In the genomic region with DNA sequence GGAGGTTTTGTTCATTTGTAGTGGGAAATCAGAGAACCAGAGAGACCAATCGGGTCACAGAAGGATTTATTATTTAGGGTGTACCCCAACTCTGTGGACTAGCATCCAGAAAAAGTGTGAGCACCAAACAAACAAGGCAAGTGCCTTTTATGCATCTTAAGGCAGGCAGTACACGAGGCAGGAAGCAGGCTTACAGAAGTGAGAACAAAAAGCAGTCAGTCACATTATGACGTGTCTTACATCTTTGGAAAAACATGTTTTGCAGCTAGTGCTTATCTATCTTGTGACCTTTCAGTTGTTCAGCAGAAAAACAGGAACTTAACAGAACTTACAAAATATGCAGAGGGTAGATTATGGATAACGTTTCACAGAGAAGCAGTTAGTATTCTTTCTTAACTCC, we compare ENCODE assay signal across 13 cellular contexts.
A peak's percentile ranks its signal among the peaks of the same experiment; 100 is the strongest.
DNase-seq lines count a peak whose midpoint lies in the region; ATAC-seq and TF ChIP-seq lines count a peak whose summit lies in the region.
"Had no signal": no experiment of that assay in that cellular context is flagged by ENCODE, and none has a peak within 500 bp of the region (broad histone marks: within the 10 kb centered on the region; RNA-seq: fewer than 3 reads in every experiment).

No MANE protein-coding gene starts in this region.

- H3K4me3 ChIP-seq in CD8-positive, alpha-beta T cell (ENCODE audit: low read depth, low read length), result no peak overlapping the region
- no peak overlapping the region for H3K4me3 ChIP-seq in neural progenitor cell
- H3K4me3 ChIP-seq: thoracic aorta had no signal

- no peak overlapping the region for H2AFZ ChIP-seq in neural progenitor cell (replicated peaks)

- CTCF ChIA-PET in CD8-positive, alpha-beta T cell (lab: Charles Lee), result no interaction called here

- DNase-seq in CD8-positive, alpha-beta T cell, result peak in 4 of 7 experiments; percentile 6 to 61 (median 20)
- DNase-seq in KBM-7 (peak; percentile 89), neural progenitor cell (ENCODE audit: low spot score) (no peak), inferior parietal cortex (ENCODE audit: extremely low spot score) (no peak), LoVo (ENCODE audit: low spot score) (no peak), activated T-cell treated with anti-CD3 and anti-CD28 coated beads for 4 hours (no peak)
- DNase-seq: Caco-2, naive B cell, NCI-H510A had no signal

- no peak overlapping the region for H3K4me2 ChIP-seq in neural progenitor cell

- H3K27ac ChIP-seq in CD8-positive, alpha-beta T cell (ENCODE audit: low read depth, low read length), result peak overlapping the region; percentile 77
- no peak overlapping the region for H3K27ac ChIP-seq in neural progenitor cell
- H3K27ac ChIP-seq: thoracic aorta had no signal

- intact Hi-C loops in CD8-positive, alpha-beta T cell (cut with DNase I, micrococcal nuclease), result loop anchor here in 1 of 2 experiments (2.0 kb wide), 1 partner anchor 15 kb away; no protein-coding TSS in a partner anchor

- H4K20me1 ChIP-seq in neural progenitor cell (ENCODE audit: low read depth), result no peaks in the 10 kb centered on the region

- no peaks in the 10 kb centered on the region for H3K27me3 Mint-ChIP-seq in CD8-positive, alpha-beta T cell (ENCODE audit: low read depth)
- H3K27me3 Mint-ChIP-seq in activated naive CD8-positive, alpha-beta T cell, result no peaks in the 10 kb centered on the region
- no peaks in the 10 kb centered on the region for H3K27me3 Mint-ChIP-seq in neural progenitor cell (ENCODE audit: insufficient read depth, low read depth)
- H3K27me3 Mint-ChIP-seq: naive B cell had no signal

- no peaks in the 10 kb centered on the region for H3F3A ChIP-seq in neural progenitor cell (ENCODE audit: low read depth)

- H3K9me3 ChIP-seq in CD8-positive, alpha-beta T cell (ENCODE audit: low read length), result no peaks in the 10 kb centered on the region
- no peaks in the 10 kb centered on the region for H3K9me3 ChIP-seq in neural progenitor cell (ENCODE audit: low read depth)
- H3K9me3 ChIP-seq: Caco-2, thoracic aorta had no signal

- H3K27me3 ChIP-seq in CD8-positive, alpha-beta T cell (ENCODE audit: insufficient read depth, low read length), result no peaks in the 10 kb centered on the region
- no peaks in the 10 kb centered on the region for H3K27me3 ChIP-seq in neural progenitor cell

- in situ Hi-C loops in KBM-7 (cut with MboI; ENCODE audit: low pct_unique_long_range_greater_than_20kb, low sequenced_read_pairs), result no loop called here

- no peak overlapping the region for H3K9ac ChIP-seq in neural progenitor cell

- H3K4me1 ChIP-seq in CD8-positive, alpha-beta T cell (ENCODE audit: insufficient read depth, low read length), result peaks cover 35% of the 10 kb centered on the region
- no peaks in the 10 kb centered on the region for H3K4me1 ChIP-seq in neural progenitor cell
- H3K4me1 ChIP-seq: Caco-2 had no signal

- no peak for TF ChIP-seq CTCF in CD8-positive, alpha-beta T cell (IDR thresholded peaks at IDR 0.05)
- no peak for TF ChIP-seq CTCF in neural progenitor cell (IDR thresholded peaks at IDR 0.05)

- POLR2A ChIA-PET in CD8-positive, alpha-beta T cell (lab: Charles Lee), result interaction anchor here (1.3 kb wide), 2 partner anchors 9 to 665 kb away, joined by 4 to 5 read pairs; a partner anchor contains a TSS

- H3K36me3 Mint-ChIP-seq in CD8-positive, alpha-beta T cell, result peaks cover 6% of the 10 kb centered on the region
- peaks cover 16% of the 10 kb centered on the region for H3K36me3 Mint-ChIP-seq in activated naive CD8-positive, alpha-beta T cell
- H3K36me3 Mint-ChIP-seq in neural progenitor cell, result no peaks in the 10 kb centered on the region
- H3K36me3 Mint-ChIP-seq: naive B cell had no signal

- no peaks in the 10 kb centered on the region for H3K79me2 ChIP-seq in neural progenitor cell (ENCODE audit: low read depth)

- peak; percentile 88 for ATAC-seq in CD8-positive, alpha-beta T cell
- peak; percentile 98 for ATAC-seq in GM21423 (IDR thresholded peaks at IDR 0.05; ENCODE audit: unreplicated experiment)
- ATAC-seq: HCT116 had no signal

- H3K27ac Mint-ChIP-seq in CD8-positive, alpha-beta T cell, result peak overlapping the region; percentile 97
- H3K27ac Mint-ChIP-seq in activated naive CD8-positive, alpha-beta T cell, result peak overlapping the region; percentile 98
- no peak overlapping the region for H3K27ac Mint-ChIP-seq in neural progenitor cell

- H3K36me3 ChIP-seq in CD8-positive, alpha-beta T cell (ENCODE audit: insufficient read depth, low read length), result no peaks in the 10 kb centered on the region
- H3K36me3 ChIP-seq in neural progenitor cell, result no peaks in the 10 kb centered on the region
- H3K36me3 ChIP-seq: thoracic aorta had no signal

- peaks cover 33% of the 10 kb centered on the region for H3K4me1 Mint-ChIP-seq in CD8-positive, alpha-beta T cell (ENCODE audit: low read depth)
- H3K4me1 Mint-ChIP-seq in activated naive CD8-positive, alpha-beta T cell (ENCODE audit: low read depth), result peaks cover 50% of the 10 kb centered on the region
- no peaks in the 10 kb centered on the region for H3K4me1 Mint-ChIP-seq in neural progenitor cell

- no peak overlapping the region for H3K4me3 Mint-ChIP-seq in CD8-positive, alpha-beta T cell
- peak overlapping the region; percentile 72 for H3K4me3 Mint-ChIP-seq in activated naive CD8-positive, alpha-beta T cell
- no peak overlapping the region for H3K4me3 Mint-ChIP-seq in neural progenitor cell

- H3K9me3 Mint-ChIP-seq in CD8-positive, alpha-beta T cell, result no peaks in the 10 kb centered on the region
- H3K9me3 Mint-ChIP-seq in activated naive CD8-positive, alpha-beta T cell (ENCODE audit: low read depth), result no peaks in the 10 kb centered on the region
- H3K9me3 Mint-ChIP-seq in neural progenitor cell, result no peaks in the 10 kb centered on the region

Comparison
In these comparisons a context has a peak if more than half of its experiments do, and no peak if none do; other contexts are left out.
1. DNase-seq: peak in CD8-positive, alpha-beta T cell (4 of 7) and KBM-7 (single experiment); none in neural progenitor cell (single experiment), inferior parietal cortex (single experiment), LoVo (single experiment) and activated T-cell treated with anti-CD3 and anti-CD28 coated beads for 4 hours (single experiment).